ENCODE assay signal across 12 cellular contexts in genomic region chr17:4598776-4599504, GRCh38. TPM values are rescaled to one million over a fixed set of nuclear protein-coding genes. Genes with fewer than 3 reads are reported as not detected.
DNase-seq lines count a peak whose midpoint lies in the region; ATAC-seq and TF ChIP-seq lines count a peak whose summit lies in the region.
"Had no signal": no experiment of that assay in that cellular context is flagged by ENCODE, and none has a peak within 500 bp of the region (broad histone marks: within the 10 kb centered on the region; RNA-seq: fewer than 3 reads in every experiment).

No MANE protein-coding gene starts in this region.

- no peak overlapping the region for H2AFZ ChIP-seq in OCI-LY7 (ENCODE audit: low read length)

- peaks cover 0 to 33% of the 10 kb centered on the region in 2 donors for H3K4me1 ChIP-seq in right atrium auricular region
- no peaks in the 10 kb centered on the region for H3K4me1 ChIP-seq in OCI-LY7 (ENCODE audit: insufficient read depth, low read length, poor library complexity, severe bottlenecking)

- no peaks in the 10 kb centered on the region for H3K27me3 ChIP-seq in right atrium auricular region

- intact Hi-C loops in Right ventricle myocardium inferior (cut with DNase I), result no loop called here
- intact Hi-C loops in cardiac septum (cut with DNase I), result loop anchor here (2.0 kb wide), 1 partner anchor 24 kb away; no protein-coding TSS in a partner anchor
- intact Hi-C loops in posterior vena cava (cut with DNase I), result no loop called here
- intact Hi-C loops in OCI-LY7 (cut with micrococcal nuclease; ENCODE audit: unreplicated experiment), result no loop called here

- no peaks in the 10 kb centered on the region for H3K9me2 ChIP-seq in OCI-LY7 (ENCODE audit: insufficient read depth, low read length)

- peak; percentile 86 for ATAC-seq in Right ventricle myocardium inferior
- no peak for ATAC-seq in HG02852 (IDR thresholded peaks at IDR 0.05; ENCODE audit: unreplicated experiment)
- ATAC-seq: T-cell had no signal

- H3K79me2 ChIP-seq in OCI-LY7 (ENCODE audit: insufficient read depth, low read depth, low read length), result no peaks in the 10 kb centered on the region

- H3K9me3 ChIP-seq in right atrium auricular region, result no peaks in the 10 kb centered on the region
- H3K9me3 ChIP-seq in OCI-LY7 (ENCODE audit: low read length), result no peaks in the 10 kb centered on the region

- H3K4me2 ChIP-seq in OCI-LY7 (ENCODE audit: low read length), result no peak overlapping the region
- H3K4me2 ChIP-seq: KMS-11 had no signal

- H3K4me3 ChIP-seq in right atrium auricular region (no peak overlapping the region), OCI-LY7 (ENCODE audit: low read depth, low read length, poor library complexity, severe bottlenecking) (no peak overlapping the region)

- H3K36me3 ChIP-seq in right atrium auricular region (no peaks in the 10 kb centered on the region), OCI-LY7 (ENCODE audit: insufficient read depth, low read length) (no peaks in the 10 kb centered on the region)

- POLR2A ChIA-PET in OCI-LY7 (lab: Charles Lee), result interaction anchor here (0.6 kb wide), 1 partner anchor 475 kb away, joined by 4 read pairs; no protein-coding TSS in a partner anchor

- no peak for TF ChIP-seq CTCF in right atrium auricular region (IDR thresholded peaks at IDR 0.05)
- TF ChIP-seq CTCF in OCI-LY7 (conservative IDR thresholded peaks at IDR 0.05; ENCODE audit: low read length), result no peak

- H3K27ac ChIP-seq in right atrium auricular region (peak overlapping the region; percentile 75 to 85), OCI-LY7 (ENCODE audit: low read depth, low read length, poor library complexity, severe bottlenecking) (no peak overlapping the region), caudate nucleus (ENCODE audit: low read depth, low read length) (no peak overlapping the region)
- H3K27ac ChIP-seq: KMS-11 had no signal

- CTCF ChIA-PET in OCI-LY7 (lab: Charles Lee; ENCODE audit: unreplicated experiment), result interaction anchor here (0.6 kb wide), 1 partner anchor 14 kb away, joined by 4 read pairs; no protein-coding TSS in a partner anchor

- DNase-seq in Right ventricle myocardium inferior (ENCODE audit: missing footprints) (peak; percentile 84), cardiac septum (ENCODE audit: low spot score) (no peak), right atrium auricular region (ENCODE audit: low spot score) (peak; percentile 87), posterior vena cava (ENCODE audit: low spot score) (peak; percentile 90), OCI-LY7 (ENCODE audit: low spot score) (no peak), caudate nucleus (lab: John Stamatoyannopoulos, UW) (no peak)
- DNase-seq in activated CD8-positive, alpha-beta memory T cell treated with anti-CD3 and anti-CD28 coated beads, Interleukin-2, amount 50 U/mL, for 4 hours, result no peak
- DNase-seq: NCI-H187 treated with DMSO at 0.1 percent for 48 hours, T-cell had no signal

- BruUV-seq in OCI-LY7 (replicated peaks; lab: Mats Ljungman, UMichigan), result no TSS peak

- no peaks in the 10 kb centered on the region for H4K20me1 ChIP-seq in OCI-LY7 (ENCODE audit: insufficient read depth, low read length)

RNA-seq across cellular contexts. Expression of gene SMTNL2, which starts 14.6 kb away (rescaled TPM):
- total RNA-seq in Right ventricle myocardium inferior, result 48.6 TPM
- 8.1 TPM for total RNA-seq in cardiac septum
- 10 to 100 TPM; 21.1 to 41.6 TPM for total RNA-seq in right atrium auricular region
- total RNA-seq in posterior vena cava, result 1 to 10 TPM; 2.0 to 3.0 TPM
- not detected in 2 replicates for total RNA-seq in OCI-LY7 (2014; rRNA removed; shearing (Covaris generic))
- not detected in 2 replicates for total RNA-seq in OCI-LY7 (2022)
- total RNA-seq: T-cell had no signal

RNA-seq across cellular contexts. Expression of gene GGT6, which starts 38.6 kb away (rescaled TPM):
- total RNA-seq in Right ventricle myocardium inferior (0.14 TPM), cardiac septum (not detected), right atrium auricular region (not detected), posterior vena cava (not detected), OCI-LY7 (2022) (not detected in 2 replicates)
- total RNA-seq in OCI-LY7 (2014; rRNA removed; shearing (Covaris generic)), result not detected in 2 replicates
- total RNA-seq: T-cell, temporal lobe had no signal

RNA-seq across cellular contexts. Expression of gene ALOX15, which starts 42.5 kb away (rescaled TPM):
- total RNA-seq in Right ventricle myocardium inferior, result 0.19 TPM
- 0.35 TPM for total RNA-seq in cardiac septum
- total RNA-seq in right atrium auricular region, result 10 to 100 TPM; 16.9 to 65.0 TPM
- total RNA-seq in posterior vena cava, result not detected
- total RNA-seq in OCI-LY7 (2014; rRNA removed; shearing (Covaris generic)), result not detected in 2 replicates
- 1.8 TPM in 2 replicates for total RNA-seq in OCI-LY7 (2022)

RNA-seq across cellular contexts. Expression of gene MYBBP1A, which starts 43.8 kb away (rescaled TPM):
- 19.2 TPM for total RNA-seq in Right ventricle myocardium inferior
- 26.1 TPM for total RNA-seq in cardiac septum
- total RNA-seq in right atrium auricular region, result 10 to 100 TPM; 19.6 to 25.8 TPM
- total RNA-seq in posterior vena cava, result 10 to 100 TPM; 37.9 to 41.0 TPM
- 137 and 142 TPM in 2 replicates for total RNA-seq in OCI-LY7 (2014; rRNA removed; shearing (Covaris generic))
- 106 and 131 TPM in 2 replicates for total RNA-seq in OCI-LY7 (2022)

Comparison
In these comparisons a context has a peak if more than half of its experiments do, and no peak if none do; other contexts are left out.
1. DNase-seq: peak in Right ventricle myocardium inferior (single experiment), right atrium auricular region (single experiment) and posterior vena cava (single experiment); none in cardiac septum (single experiment), OCI-LY7 (single experiment), activated CD8-positive, alpha-beta memory T cell treated with anti-CD3 and anti-CD28 coated beads, Interleukin-2, amount 50 U/mL, for 4 hours (single experiment) and caudate nucleus (0 of 61).
2. RNA of gene ALOX15, which starts 42.5 kb away (total RNA-seq): 16.9 to 65.0 TPM in right atrium auricular region; 1.8 TPM in OCI-LY7, 0.35 TPM in cardiac septum (single experiment), 0.19 TPM in Right ventricle myocardium inferior (single experiment) and not detected in posterior vena cava; every median in the first group is over 4 times any median in the second.
3. H3K27ac ChIP-seq: peak in right atrium auricular region (2 of 2); none in OCI-LY7 (single experiment) and caudate nucleus (single experiment).